ENCODE assay signal across 1 cellular context in genomic region chr13:26253262-26253786, GRCh38.
TF ChIP-seq lines count a peak whose summit lies in the region.

No MANE protein-coding gene starts in this region.

TF ChIP-seq in H1, 55 proteins besides CTCF, POLR2A, EP300 and RAD21:
- TF ChIP-seq FOSL1 (IDR thresholded peaks at IDR 0.05; ENCODE audit: insufficient read depth, low read depth, low read length) (no peak), CTBP2 (IDR thresholded peaks at IDR 0.05; ENCODE audit: borderline replicate concordance, insufficient read depth, insufficient read length, low read length) (no peak), CEBPB (IDR thresholded peaks at IDR 0.05; ENCODE audit: low read depth, low read length) (no peak), POLR2AphosphoS5 (IDR thresholded peaks at IDR 0.05; ENCODE audit: low read depth, low read length) (no peak), RNF2 (IDR thresholded peaks at IDR 0.05; ENCODE audit: borderline replicate concordance, low read depth, low read length, missing control alignments, poor library complexity, severe bottlenecking) (no peak), JUND (IDR thresholded peaks at IDR 0.05; ENCODE audit: low read length) (no peak), SIRT6 (IDR thresholded peaks at IDR 0.05; ENCODE audit: low read length) (no peak), CHD7 (IDR thresholded peaks at IDR 0.05; ENCODE audit: insufficient replicate concordance, low read length) (no peak), RBBP5 (IDR thresholded peaks at IDR 0.05; ENCODE audit: borderline replicate concordance, low read depth, low read length) (no peak; the same call in 1 of the 2 replicates), EZH2 (IDR thresholded peaks at IDR 0.05; ENCODE audit: low read depth, low read length, severe bottlenecking) (no peak), BCL11A (IDR thresholded peaks at IDR 0.05; ENCODE audit: low read depth in 2 of 2, low read length in 2 of 2) (no peak), NANOG (IDR thresholded peaks at IDR 0.05; ENCODE audit: insufficient read depth, low read depth, low read length, poor library complexity, severe bottlenecking) (no peak), ATF3 (IDR thresholded peaks at IDR 0.05; ENCODE audit: insufficient read depth, low read depth, low read length) (no peak), TBP (IDR thresholded peaks at IDR 0.05; ENCODE audit: low read depth, low read length) (no peak), CHD1 (IDR thresholded peaks at IDR 0.05; ENCODE audit: low read depth, low read length) (no peak), CBX8 (IDR thresholded peaks at IDR 0.05; ENCODE audit: borderline replicate concordance, low read depth, low read length) (no peak), GABPA (IDR thresholded peaks at IDR 0.05; ENCODE audit: borderline replicate concordance, insufficient read depth, low read length) (no peak), ASH2L (IDR thresholded peaks at IDR 0.05; ENCODE audit: low read length) (no peak), SAP30 (IDR thresholded peaks at IDR 0.05; ENCODE audit: insufficient read depth, insufficient replicate concordance, low read length) (no peak)
